1 cellular context compared by ENCODE assay signal in genomic region chr22:28907311-28908008, GRCh38.
TF ChIP-seq lines count a peak whose summit lies in the region.

No MANE protein-coding gene starts in this region.

TF ChIP-seq in GM23338, 12 proteins besides CTCF, POLR2A, EP300 and RAD21 (continued from another document):
- TF ChIP-seq, protein P1, sequence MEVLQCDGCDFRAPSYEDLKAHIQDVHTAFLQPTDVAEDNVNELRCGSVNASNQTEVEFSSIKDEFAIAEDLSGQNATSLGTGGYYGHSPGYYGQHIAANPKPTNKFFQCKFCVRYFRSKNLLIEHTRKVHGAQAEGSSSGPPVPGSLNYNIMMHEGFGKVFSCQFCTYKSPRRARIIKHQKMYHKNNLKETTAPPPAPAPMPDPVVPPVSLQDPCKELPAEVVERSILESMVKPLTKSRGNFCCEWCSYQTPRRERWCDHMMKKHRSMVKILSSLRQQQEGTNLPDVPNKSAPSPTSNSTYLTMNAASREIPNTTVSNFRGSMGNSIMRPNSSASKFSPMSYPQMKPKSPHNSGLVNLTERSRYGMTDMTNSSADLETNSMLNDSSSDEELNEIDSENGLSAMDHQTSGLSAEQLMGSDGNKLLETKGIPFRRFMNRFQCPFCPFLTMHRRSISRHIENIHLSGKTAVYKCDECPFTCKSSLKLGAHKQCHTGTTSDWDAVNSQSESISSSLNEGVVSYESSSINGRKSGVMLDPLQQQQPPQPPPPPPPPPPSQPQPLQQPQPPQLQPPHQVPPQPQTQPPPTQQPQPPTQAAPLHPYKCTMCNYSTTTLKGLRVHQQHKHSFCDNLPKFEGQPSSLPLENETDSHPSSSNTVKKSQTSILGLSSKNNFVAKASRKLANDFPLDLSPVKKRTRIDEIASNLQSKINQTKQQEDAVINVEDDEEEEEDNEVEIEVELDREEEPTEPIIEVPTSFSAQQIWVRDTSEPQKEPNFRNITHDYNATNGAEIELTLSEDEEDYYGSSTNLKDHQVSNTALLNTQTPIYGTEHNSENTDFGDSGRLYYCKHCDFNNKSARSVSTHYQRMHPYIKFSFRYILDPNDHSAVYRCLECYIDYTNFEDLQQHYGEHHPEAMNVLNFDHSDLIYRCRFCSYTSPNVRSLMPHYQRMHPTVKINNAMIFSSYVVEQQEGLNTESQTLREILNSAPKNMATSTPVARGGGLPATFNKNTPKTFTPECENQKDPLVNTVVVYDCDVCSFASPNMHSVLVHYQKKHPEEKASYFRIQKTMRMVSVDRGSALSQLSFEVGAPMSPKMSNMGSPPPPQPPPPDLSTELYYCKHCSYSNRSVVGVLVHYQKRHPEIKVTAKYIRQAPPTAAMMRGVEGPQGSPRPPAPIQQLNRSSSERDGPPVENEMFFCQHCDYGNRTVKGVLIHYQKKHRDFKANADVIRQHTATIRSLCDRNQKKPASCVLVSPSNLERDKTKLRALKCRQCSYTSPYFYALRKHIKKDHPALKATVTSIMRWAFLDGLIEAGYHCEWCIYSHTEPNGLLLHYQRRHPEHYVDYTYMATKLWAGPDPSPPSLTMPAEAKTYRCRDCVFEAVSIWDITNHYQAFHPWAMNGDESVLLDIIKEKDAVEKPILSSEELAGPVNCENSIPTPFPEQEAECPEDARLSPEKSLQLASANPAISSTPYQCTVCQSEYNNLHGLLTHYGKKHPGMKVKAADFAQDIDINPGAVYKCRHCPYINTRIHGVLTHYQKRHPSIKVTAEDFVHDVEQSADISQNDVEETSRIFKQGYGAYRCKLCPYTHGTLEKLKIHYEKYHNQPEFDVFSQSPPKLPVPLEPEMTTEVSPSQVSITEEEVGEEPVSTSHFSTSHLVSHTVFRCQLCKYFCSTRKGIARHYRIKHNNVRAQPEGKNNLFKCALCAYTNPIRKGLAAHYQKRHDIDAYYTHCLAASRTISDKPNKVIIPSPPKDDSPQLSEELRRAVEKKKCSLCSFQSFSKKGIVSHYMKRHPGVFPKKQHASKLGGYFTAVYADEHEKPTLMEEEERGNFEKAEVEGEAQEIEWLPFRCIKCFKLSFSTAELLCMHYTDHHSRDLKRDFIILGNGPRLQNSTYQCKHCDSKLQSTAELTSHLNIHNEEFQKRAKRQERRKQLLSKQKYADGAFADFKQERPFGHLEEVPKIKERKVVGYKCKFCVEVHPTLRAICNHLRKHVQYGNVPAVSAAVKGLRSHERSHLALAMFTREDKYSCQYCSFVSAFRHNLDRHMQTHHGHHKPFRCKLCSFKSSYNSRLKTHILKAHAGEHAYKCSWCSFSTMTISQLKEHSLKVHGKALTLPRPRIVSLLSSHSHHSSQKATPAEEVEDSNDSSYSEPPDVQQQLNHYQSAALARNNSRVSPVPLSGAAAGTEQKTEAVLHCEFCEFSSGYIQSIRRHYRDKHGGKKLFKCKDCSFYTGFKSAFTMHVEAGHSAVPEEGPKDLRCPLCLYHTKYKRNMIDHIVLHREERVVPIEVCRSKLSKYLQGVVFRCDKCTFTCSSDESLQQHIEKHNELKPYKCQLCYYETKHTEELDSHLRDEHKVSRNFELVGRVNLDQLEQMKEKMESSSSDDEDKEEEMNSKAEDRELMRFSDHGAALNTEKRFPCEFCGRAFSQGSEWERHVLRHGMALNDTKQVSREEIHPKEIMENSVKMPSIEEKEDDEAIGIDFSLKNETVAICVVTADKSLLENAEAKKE (CRISPR knock-in tag; IDR thresholded peaks at IDR 0.05), result no peak
- no peak for TF ChIP-seq ZNF331 (CRISPR knock-in tag; IDR thresholded peaks at IDR 0.05; ENCODE audit: low read depth)
